ENCODE assay signal across 17 cellular contexts in genomic region chr11:69061713-69062053, GRCh38. TPM values are rescaled to one million over a fixed set of nuclear protein-coding genes. Genes with fewer than 3 reads are reported as not detected.
"Had no signal": no experiment of that assay in that cellular context is flagged by ENCODE, and none has a peak within 500 bp of the region (broad histone marks: within the 10 kb centered on the region; RNA-seq: fewer than 3 reads in every experiment).

No MANE protein-coding gene starts in this region.

- H3K27ac ChIP-seq: adrenal gland, testis, upper lobe of left lung had no signal

- DNase-seq: activated CD4-positive, alpha-beta memory T cell treated with anti-CD3 and anti-CD28 coated beads, Interleukin-2, amount 10 ng/mL, durations not matched to agents 7 days and 5 days; activated CD4-positive, alpha-beta T cell treated with anti-CD3 and anti-CD28 coated beads for 36 hours; activated CD8-positive, alpha-beta memory T cell treated with anti-CD3 and anti-CD28 coated beads, Interleukin-2, amount 10 ng/mL, durations not matched to agents 7 days and 5 days; activated naive CD4-positive, alpha-beta T cell; adrenal gland; foreskin melanocyte; hypothalamus; midbrain; stimulated activated CD4-positive, alpha-beta T cell treated with anti-CD3 and anti-CD28 coated beads, Interleukin-2, amount 100 ng/mL, for 24 hours; testis had no signal

- H3K4me3 ChIP-seq: adrenal gland, lung, testis, upper lobe of left lung had no signal

- H3K4me3 Mint-ChIP-seq: activated CD4-positive, alpha-beta memory T cell treated with anti-CD3 and anti-CD28 coated beads, Interleukin-2, amount 10 ng/mL, durations not matched to agents 7 days and 5 days; activated CD4-positive, alpha-beta T cell treated with anti-CD3 and anti-CD28 coated beads for 36 hours; activated CD8-positive, alpha-beta memory T cell treated with anti-CD3 and anti-CD28 coated beads, Interleukin-2, amount 10 ng/mL, durations not matched to agents 7 days and 5 days; activated T-helper 17 cell treated with anti-CD3 and anti-CD28 coated beads, Interleukin-2, amount 50 U/mL, for 72 hours; nephron; WTC11 had no signal

- H3K27ac Mint-ChIP-seq: activated CD4-positive, alpha-beta memory T cell treated with anti-CD3 and anti-CD28 coated beads, Interleukin-2, amount 10 ng/mL, durations not matched to agents 7 days and 5 days; activated CD4-positive, alpha-beta T cell treated with anti-CD3 and anti-CD28 coated beads for 36 hours; activated CD8-positive, alpha-beta memory T cell treated with anti-CD3 and anti-CD28 coated beads, Interleukin-2, amount 10 ng/mL, durations not matched to agents 7 days and 5 days; activated T-helper 17 cell treated with anti-CD3 and anti-CD28 coated beads, Interleukin-2, amount 50 U/mL, for 72 hours; nephron had no signal

- ATAC-seq: activated CD4-positive, alpha-beta T cell treated with anti-CD3 and anti-CD28 coated beads for 36 hours; activated CD8-positive, alpha-beta memory T cell treated with anti-CD3 and anti-CD28 coated beads, Interleukin-2, amount 10 ng/mL, durations not matched to agents 7 days and 5 days; activated T-helper 17 cell treated with anti-CD3 and anti-CD28 coated beads, Interleukin-2, amount 50 U/mL, for 72 hours; WTC11 had no signal

- H3K9me3 ChIP-seq: adrenal gland, testis, upper lobe of left lung had no signal

- H3K27me3 Mint-ChIP-seq: activated CD4-positive, alpha-beta memory T cell treated with anti-CD3 and anti-CD28 coated beads, Interleukin-2, amount 10 ng/mL, durations not matched to agents 7 days and 5 days; activated CD4-positive, alpha-beta T cell treated with anti-CD3 and anti-CD28 coated beads for 36 hours; activated CD8-positive, alpha-beta memory T cell treated with anti-CD3 and anti-CD28 coated beads, Interleukin-2, amount 10 ng/mL, durations not matched to agents 7 days and 5 days; activated T-helper 17 cell treated with anti-CD3 and anti-CD28 coated beads, Interleukin-2, amount 50 U/mL, for 72 hours; progenitor cell of endocrine pancreas had no signal

- H3K4me1 ChIP-seq: adrenal gland, upper lobe of left lung had no signal

- H3K9me3 Mint-ChIP-seq: activated CD4-positive, alpha-beta memory T cell treated with anti-CD3 and anti-CD28 coated beads, Interleukin-2, amount 10 ng/mL, durations not matched to agents 7 days and 5 days; activated T-helper 17 cell treated with anti-CD3 and anti-CD28 coated beads, Interleukin-2, amount 50 U/mL, for 72 hours; nephron; WTC11 had no signal

- H3K36me3 Mint-ChIP-seq: activated CD8-positive, alpha-beta memory T cell treated with anti-CD3 and anti-CD28 coated beads, Interleukin-2, amount 10 ng/mL, durations not matched to agents 7 days and 5 days; WTC11 had no signal

- H3K4me1 Mint-ChIP-seq: activated CD4-positive, alpha-beta memory T cell treated with anti-CD3 and anti-CD28 coated beads, Interleukin-2, amount 10 ng/mL, durations not matched to agents 7 days and 5 days; activated CD4-positive, alpha-beta T cell treated with anti-CD3 and anti-CD28 coated beads for 36 hours; WTC11 had no signal

- H3K27me3 ChIP-seq: adrenal gland, testis, upper lobe of left lung had no signal

RNA-seq across cellular contexts. Expression of gene MRGPRF, which starts 48.6 kb away (rescaled TPM):
- total RNA-seq: activated CD4-positive, alpha-beta memory T cell treated with anti-CD3 and anti-CD28 coated beads, Interleukin-2, amount 10 ng/mL, durations not matched to agents 7 days and 5 days; activated CD4-positive, alpha-beta T cell treated with anti-CD3 and anti-CD28 coated beads for 36 hours; activated CD8-positive, alpha-beta memory T cell treated with anti-CD3 and anti-CD28 coated beads, Interleukin-2, amount 10 ng/mL, durations not matched to agents 7 days and 5 days; activated T-helper 17 cell treated with anti-CD3 and anti-CD28 coated beads, Interleukin-2, amount 50 U/mL, for 72 hours had no signal
- polyA plus RNA-seq: keratinocyte had no signal
